2 cellular contexts compared by ENCODE assay signal in the genomic region with DNA sequence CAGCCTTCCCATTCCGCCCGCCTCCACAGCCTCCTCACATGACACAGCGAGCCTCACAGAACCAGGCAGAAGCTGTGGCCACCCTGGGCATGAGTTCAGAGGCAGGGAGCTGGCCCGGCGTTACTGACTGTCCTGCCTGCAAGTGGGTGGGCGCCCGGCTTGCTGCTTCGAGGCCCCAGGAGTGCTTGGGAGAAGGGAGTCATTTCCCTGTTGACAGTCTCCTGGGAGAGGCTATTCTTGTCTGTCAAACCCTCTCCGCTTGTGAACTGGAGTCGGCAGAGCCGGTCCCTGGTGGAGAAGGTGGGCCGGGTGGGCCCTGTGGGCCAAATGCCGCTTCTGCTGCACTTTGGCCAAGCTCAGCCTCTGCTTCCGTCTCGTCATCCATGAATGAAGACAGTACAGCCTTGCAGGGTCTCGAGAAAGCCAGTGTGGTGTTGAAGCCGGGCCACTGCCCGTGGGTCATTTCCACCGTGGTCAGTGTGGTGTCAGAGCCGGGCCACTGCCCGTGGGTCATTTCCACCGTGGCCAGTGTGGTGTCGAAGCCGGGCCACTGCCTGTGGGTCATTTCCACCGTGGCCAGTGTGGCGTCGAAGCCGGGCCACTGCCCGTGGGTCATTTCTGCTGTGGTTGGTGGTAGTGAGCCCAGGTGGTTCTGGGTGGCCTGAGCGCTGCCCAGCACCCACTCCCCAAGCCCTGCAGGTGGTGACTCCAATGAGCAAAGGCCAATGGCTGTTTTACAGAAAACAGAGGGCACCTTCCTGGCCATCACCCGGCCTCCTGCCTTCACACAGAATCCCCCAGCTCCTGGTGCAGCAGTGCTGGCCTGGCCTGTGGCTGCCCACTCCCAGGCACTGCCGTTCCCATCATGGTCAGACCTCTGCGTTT.
TF ChIP-seq lines count a peak whose summit lies in the region.

No MANE protein-coding gene starts in this region.

TF ChIP-seq in WTC11, 78 proteins besides CTCF, POLR2A, EP300 and RAD21 (continued from another document):
- TF ChIP-seq, protein P1, sequence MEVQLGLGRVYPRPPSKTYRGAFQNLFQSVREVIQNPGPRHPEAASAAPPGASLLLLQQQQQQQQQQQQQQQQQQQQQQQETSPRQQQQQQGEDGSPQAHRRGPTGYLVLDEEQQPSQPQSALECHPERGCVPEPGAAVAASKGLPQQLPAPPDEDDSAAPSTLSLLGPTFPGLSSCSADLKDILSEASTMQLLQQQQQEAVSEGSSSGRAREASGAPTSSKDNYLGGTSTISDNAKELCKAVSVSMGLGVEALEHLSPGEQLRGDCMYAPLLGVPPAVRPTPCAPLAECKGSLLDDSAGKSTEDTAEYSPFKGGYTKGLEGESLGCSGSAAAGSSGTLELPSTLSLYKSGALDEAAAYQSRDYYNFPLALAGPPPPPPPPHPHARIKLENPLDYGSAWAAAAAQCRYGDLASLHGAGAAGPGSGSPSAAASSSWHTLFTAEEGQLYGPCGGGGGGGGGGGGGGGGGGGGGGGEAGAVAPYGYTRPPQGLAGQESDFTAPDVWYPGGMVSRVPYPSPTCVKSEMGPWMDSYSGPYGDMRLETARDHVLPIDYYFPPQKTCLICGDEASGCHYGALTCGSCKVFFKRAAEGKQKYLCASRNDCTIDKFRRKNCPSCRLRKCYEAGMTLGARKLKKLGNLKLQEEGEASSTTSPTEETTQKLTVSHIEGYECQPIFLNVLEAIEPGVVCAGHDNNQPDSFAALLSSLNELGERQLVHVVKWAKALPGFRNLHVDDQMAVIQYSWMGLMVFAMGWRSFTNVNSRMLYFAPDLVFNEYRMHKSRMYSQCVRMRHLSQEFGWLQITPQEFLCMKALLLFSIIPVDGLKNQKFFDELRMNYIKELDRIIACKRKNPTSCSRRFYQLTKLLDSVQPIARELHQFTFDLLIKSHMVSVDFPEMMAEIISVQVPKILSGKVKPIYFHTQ (CRISPR knock-in tag; IDR thresholded peaks at IDR 0.05): no peak
- no peak for TF ChIP-seq PRRX2 (CRISPR knock-in tag; IDR thresholded peaks at IDR 0.05)
- TF ChIP-seq FOXK1 (CRISPR knock-in tag; IDR thresholded peaks at IDR 0.05): no peak
- TF ChIP-seq MYBL2 (CRISPR knock-in tag; IDR thresholded peaks at IDR 0.05): no peak
- no peak for TF ChIP-seq ZNF396 (CRISPR knock-in tag; IDR thresholded peaks at IDR 0.05; ENCODE audit: borderline replicate concordance)

TF ChIP-seq in HepG2, 621 proteins besides CTCF, POLR2A, EP300 and RAD21 (continued from another document):
- TF ChIP-seq KMT2A (CRISPR knock-in tag; IDR thresholded peaks at IDR 0.05) (no peak), ZNF138 (CRISPR knock-in tag; IDR thresholded peaks at IDR 0.05; ENCODE audit: low read depth) (no peak), REST (IDR thresholded peaks at IDR 0.05; ENCODE audit: borderline replicate concordance in 1 of 2, low read depth in 1 of 2, low read length in 2 of 2) (no peak), HOXA9 (CRISPR knock-in tag; IDR thresholded peaks at IDR 0.05; ENCODE audit: borderline replicate concordance) (no peak)
TF ChIP-seq in HepG2: peak in this region for 0.
